11 cellular contexts compared by ENCODE assay signal in genomic region chr16:88628512-88628974, GRCh38. TPM values are rescaled to one million over a fixed set of nuclear protein-coding genes. Genes with fewer than 3 reads are reported as not detected.
DNase-seq lines count a peak whose midpoint lies in the region; ATAC-seq, FAIRE-seq and TF ChIP-seq lines count a peak whose summit lies in the region.
"Had no signal": no experiment of that assay in that cellular context is flagged by ENCODE, and none has a peak within 500 bp of the region (broad histone marks: within the 10 kb centered on the region; RNA-seq: fewer than 3 reads in every experiment).

No MANE protein-coding gene starts in this region.

- TF ChIP-seq CTCF in RWPE1 (conservative IDR thresholded peaks at IDR 0.05; ENCODE audit: low read depth) (peak; percentile 25; the same call in 1 of the 2 replicates), heart right ventricle (IDR thresholded peaks at IDR 0.05) (peak; percentile 35 to 70 (median 56))

- no peak for FAIRE-seq in urothelium cell line (lab: Jason Lieb, UNC)

- ATAC-seq in Right ventricle myocardium superior (ENCODE audit: poor library complexity) (peak; percentile 91), heart right ventricle (peak; percentile 78 to 92 (median 86)), GM21381 (IDR thresholded peaks at IDR 0.05; ENCODE audit: unreplicated experiment) (no peak), GM18520 (IDR thresholded peaks at IDR 0.05; ENCODE audit: unreplicated experiment) (no peak)
- no peak for ATAC-seq in stimulated activated memory B cell treated with anti-CD40 and anti-IgM and Interleukin-4, amounts not matched to agents 10 μg/mL and 1 μg/mL and 100 μg/mL, for 72 hours

- CTCF ChIA-PET in RWPE1 (lab: Yijun Ruan, JAX) = no interaction called here

- peaks cover 66% of the 10 kb centered on the region for H3K36me3 Mint-ChIP-seq in stimulated activated memory B cell treated with anti-CD40 and anti-IgM and Interleukin-4, amounts not matched to agents 10 μg/mL and 1 μg/mL and 100 μg/mL, for 72 hours

- H3K36me3 ChIP-seq in heart right ventricle = peaks cover 0 to 95% (median 46%) of the 10 kb centered on the region in 9 donors

- intact Hi-C loops in Right ventricle myocardium superior (cut with DNase I) (no loop called here), cardiac septum (cut with DNase I) (loop anchor here (5.0 kb wide), 1 partner anchor 79 kb away; the partner anchor contains the start of genes CTU2 and RNF166), heart right ventricle (cut with DNase I) (no loop called here)

- H3K27ac ChIP-seq in RWPE1 (peak overlapping the region; percentile 24), heart right ventricle (peak overlapping the region in 9 of 10 donors; percentile 35 to 79 (median 62))
- H3K27ac ChIP-seq: thoracic aorta had no signal

- 22% methylated on average over 12 of the region's 12 CpGs for WGBS in heart right ventricle, 2 donors

- peak; percentile 76 for DNase-seq in Right ventricle myocardium superior
- DNase-seq in cardiac septum (ENCODE audit: low spot score) = no peak
- DNase-seq in RWPE1 (ENCODE audit: low spot score) = no peak
- DNase-seq in heart right ventricle = peak; percentile 73 to 75
- peak; percentile 36 for DNase-seq in urothelium cell line (ENCODE audit: low spot score)
- DNase-seq: activated B cell treated with CpG ODN at 0.5 μM for 24 hours had no signal

- H3K9me3 Mint-ChIP-seq in stimulated activated memory B cell treated with anti-CD40 and anti-IgM and Interleukin-4, amounts not matched to agents 10 μg/mL and 1 μg/mL and 100 μg/mL, for 72 hours = no peaks in the 10 kb centered on the region
- H3K9me3 Mint-ChIP-seq: activated B cell treated with CpG ODN at 0.5 μM for 24 hours had no signal

- H3K4me1 ChIP-seq in heart right ventricle = peaks cover 4 to 26% (median 12%) of the 10 kb centered on the region in 9 donors

- H3K27ac Mint-ChIP-seq in stimulated activated memory B cell treated with anti-CD40 and anti-IgM and Interleukin-4, amounts not matched to agents 10 μg/mL and 1 μg/mL and 100 μg/mL, for 72 hours = no peak overlapping the region
- H3K27ac Mint-ChIP-seq: activated B cell treated with CpG ODN at 0.5 μM for 24 hours had no signal

- POLR2A ChIA-PET in RWPE1 (lab: Yijun Ruan, JAX; ENCODE audit: low non-redundant PET) = no interaction called here

- H3K27me3 Mint-ChIP-seq in stimulated activated memory B cell treated with anti-CD40 and anti-IgM and Interleukin-4, amounts not matched to agents 10 μg/mL and 1 μg/mL and 100 μg/mL, for 72 hours = no peaks in the 10 kb centered on the region
- H3K27me3 Mint-ChIP-seq: activated B cell treated with CpG ODN at 0.5 μM for 24 hours had no signal

- no peak overlapping the region for H3K4me3 Mint-ChIP-seq in stimulated activated memory B cell treated with anti-CD40 and anti-IgM and Interleukin-4, amounts not matched to agents 10 μg/mL and 1 μg/mL and 100 μg/mL, for 72 hours
- H3K4me3 Mint-ChIP-seq: activated B cell treated with CpG ODN at 0.5 μM for 24 hours had no signal

- H3K4me3 ChIP-seq in heart right ventricle = no peak overlapping the region
- H3K4me3 ChIP-seq: thoracic aorta had no signal

- H3K27me3 ChIP-seq in heart right ventricle = no peaks in the 10 kb centered on the region

- peaks cover 13% of the 10 kb centered on the region for H3K4me1 Mint-ChIP-seq in stimulated activated memory B cell treated with anti-CD40 and anti-IgM and Interleukin-4, amounts not matched to agents 10 μg/mL and 1 μg/mL and 100 μg/mL, for 72 hours

- H3K9me3 ChIP-seq in heart right ventricle = no peaks in the 10 kb centered on the region
- H3K9me3 ChIP-seq: thoracic aorta had no signal

RNA-seq across cellular contexts. Expression of gene IL17C, which starts 9.8 kb away (rescaled TPM):
- total RNA-seq in Right ventricle myocardium superior = not detected
- total RNA-seq in cardiac septum = not detected
- not detected for total RNA-seq in heart right ventricle
- polyA plus RNA-seq in heart right ventricle = not detected
- total RNA-seq: pulmonary artery endothelial cell had no signal

RNA-seq across cellular contexts. Expression of gene CYBA, which starts 22.3 kb away (rescaled TPM):
- total RNA-seq in Right ventricle myocardium superior = 53.7 TPM
- 26.8 TPM for total RNA-seq in cardiac septum
- total RNA-seq in heart right ventricle = 100 to 1,000 TPM in 1 of 10 donors, 10 to 100 TPM in 9; 13.0 to 117 (median 27.7) TPM
- polyA plus RNA-seq in heart right ventricle = 10 to 100 TPM; 72.2 to 90.0 TPM

RNA-seq across cellular contexts. Expression of gene MVD, which starts 34.3 kb away (rescaled TPM):
- total RNA-seq in Right ventricle myocardium superior = 21.9 TPM
- 27.1 TPM for total RNA-seq in cardiac septum
- total RNA-seq in heart right ventricle = 10 to 100 TPM; 15.5 to 25.5 (median 20.2) TPM
- polyA plus RNA-seq in heart right ventricle = 10 to 100 TPM; 34.1 to 36.3 TPM

RNA-seq across cellular contexts. Expression of gene SNAI3, which starts 57.8 kb away (rescaled TPM):
- total RNA-seq in Right ventricle myocardium superior (3.0 TPM), cardiac septum (0.97 TPM), heart right ventricle (1 to 10 TPM in 7 of 10 donors, under 1 TPM in 3; 0.21 to 8.6 (median 1.1) TPM)
- polyA plus RNA-seq in heart right ventricle = 1 to 10 TPM; 2.3 to 4.5 TPM

RNA-seq across cellular contexts. Expression of gene ZC3H18, which starts 58.3 kb away (rescaled TPM):
- total RNA-seq in Right ventricle myocardium superior (23.5 TPM), cardiac septum (20.6 TPM), heart right ventricle (10 to 100 TPM; 18.3 to 28.7 (median 22.0) TPM)
- polyA plus RNA-seq in heart right ventricle = 10 to 100 TPM; 18.4 to 22.7 TPM

Comparison
In these comparisons a context has a peak if more than half of its experiments do, and no peak if none do; other contexts are left out.
1. DNase-seq: peak in Right ventricle myocardium superior (single experiment), heart right ventricle (2 of 2) and urothelium cell line (single experiment); none in cardiac septum (single experiment) and RWPE1 (single experiment).
2. ATAC-seq: peak in Right ventricle myocardium superior (single experiment) and heart right ventricle (8 of 8); none in GM21381 (single experiment), stimulated activated memory B cell treated with anti-CD40 and anti-IgM and Interleukin-4, amounts not matched to agents 10 μg/mL and 1 μg/mL and 100 μg/mL, for 72 hours (single experiment) and GM18520 (single experiment).